1 cellular context compared by ENCODE assay signal in the genomic region with DNA sequence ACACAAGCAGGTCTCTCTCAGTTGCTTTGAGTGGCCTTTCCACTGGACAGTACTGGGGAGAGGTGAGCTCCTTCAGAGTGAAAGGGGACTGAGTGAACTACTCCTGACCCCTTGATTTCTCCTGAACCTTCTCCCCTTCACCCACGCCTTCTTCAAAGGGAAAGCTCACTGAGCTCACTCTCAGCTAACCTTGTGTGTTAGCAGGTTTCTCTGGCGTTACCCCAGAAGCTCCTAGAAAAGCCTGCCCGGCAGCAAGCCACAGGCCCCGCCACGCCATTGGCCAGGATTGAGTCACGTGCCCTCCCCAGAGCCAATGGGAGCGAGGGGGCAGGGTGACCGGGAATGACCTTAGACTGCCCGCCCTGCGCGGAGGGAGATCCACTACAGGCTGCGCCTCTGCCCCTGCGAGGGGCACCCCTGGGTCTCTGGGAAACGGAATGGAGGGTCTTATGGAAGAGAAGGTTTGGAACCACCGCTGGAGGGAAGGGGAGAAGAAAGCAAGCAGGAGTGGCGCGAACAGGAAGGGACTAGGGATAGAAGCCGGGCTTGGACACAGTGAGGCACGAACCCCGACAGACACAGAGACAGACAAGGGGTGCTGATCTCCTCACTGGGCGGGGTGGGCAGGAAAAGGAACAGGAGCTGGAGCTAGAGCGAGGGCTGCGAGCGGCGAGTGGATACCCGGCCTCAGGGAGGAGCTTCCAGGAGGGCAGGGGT.
TF ChIP-seq lines count a peak whose summit lies in the region.

No MANE protein-coding gene starts in this region.

TF ChIP-seq in K562, 482 proteins besides CTCF, POLR2A, EP300 and RAD21 (continued from another document and continues in another):
- TF ChIP-seq MGA (IDR thresholded peaks at IDR 0.05), result peak; percentile 79
- TF ChIP-seq HBP1 (CRISPR knock-in tag; IDR thresholded peaks at IDR 0.05), result peak; percentile 87; the same call in 1 of the 2 replicates
- TF ChIP-seq ZNF384 (IDR thresholded peaks at IDR 0.05; ENCODE audit: low read depth, low read length), result no peak
- 0 out of 4 replicates have a peak, but pooled peaks of 1 of the 2 experiments have one; percentile 45 for TF ChIP-seq UBTF (IDR thresholded peaks at IDR 0.05; ENCODE audit: borderline replicate concordance in 1 of 2, low read depth in 2 of 2, low read length in 2 of 2)
- 0 out of 2 replicates have a peak, but pooled peaks have one; percentile 15 for TF ChIP-seq ZSCAN32 (CRISPR knock-in tag; IDR thresholded peaks at IDR 0.05)
- no peak for TF ChIP-seq HDAC6 (IDR thresholded peaks at IDR 0.05; ENCODE audit: low read depth, low read length)
- no peak for TF ChIP-seq LCOR (CRISPR knock-in tag; IDR thresholded peaks at IDR 0.05)
- TF ChIP-seq RB1 (IDR thresholded peaks at IDR 0.05; ENCODE audit: low read depth), result peak; percentile 57; the same call in 1 of the 2 replicates
- TF ChIP-seq JUN (IDR thresholded peaks at IDR 0.05; ENCODE audit: borderline replicate concordance, low read depth, low read length), result peak; percentile 19; the same call in 1 of the 2 replicates
- no peak for TF ChIP-seq JUN (CRISPR knock-in tag; IDR thresholded peaks at IDR 0.05; ENCODE audit: borderline replicate concordance)
- TF ChIP-seq EZH2 (IDR thresholded peaks at IDR 0.05; ENCODE audit: borderline replicate concordance, low read depth, low read length), result no peak
- TF ChIP-seq TFAP4 (CRISPR knock-in tag; IDR thresholded peaks at IDR 0.05; ENCODE audit: borderline replicate concordance), result peak; percentile 42; the same call in 1 of the 2 replicates
- TF ChIP-seq CHD2 (IDR thresholded peaks at IDR 0.05; ENCODE audit: low read depth, low read length), result peak; percentile 84
- TF ChIP-seq HDGF (IDR thresholded peaks at IDR 0.05), result 0 out of 2 replicates have a peak, but pooled peaks have one; percentile 68
- peak; percentile 85 to 88 for TF ChIP-seq NRF1 (conservative IDR thresholded peaks at IDR 0.05 in 1 of 2, IDR thresholded peaks at IDR 0.05 in 1 of 2)
- no peak for TF ChIP-seq TEAD1 (CRISPR knock-in tag; IDR thresholded peaks at IDR 0.05)
- TF ChIP-seq MNT (conservative IDR thresholded peaks at IDR 0.05), result peak in 1 of 2 experiments; percentile 52; a peak in 3 of 4 replicates
- TF ChIP-seq TRIM25 (IDR thresholded peaks at IDR 0.05; ENCODE audit: borderline replicate concordance), result no peak
- TF ChIP-seq HEY1 (CRISPR knock-in tag; IDR thresholded peaks at IDR 0.05; ENCODE audit: borderline replicate concordance), result no peak
- no peak for TF ChIP-seq ZNF263 (CRISPR knock-in tag; IDR thresholded peaks at IDR 0.05; ENCODE audit: borderline replicate concordance)
- TF ChIP-seq USF1 (CRISPR knock-in tag; IDR thresholded peaks at IDR 0.05), result peak; percentile 100
- TF ChIP-seq RAD51 (IDR thresholded peaks at IDR 0.05; ENCODE audit: borderline replicate concordance, low read depth), result peak; percentile 98
- TF ChIP-seq THRB (CRISPR knock-in tag; conservative IDR thresholded peaks at IDR 0.05), result peak; percentile 87; the same call in 1 of the 2 replicates
- peak; percentile 88 for TF ChIP-seq BHLHE40 (IDR thresholded peaks at IDR 0.05; ENCODE audit: low read length)
